In genomic region chr12:43291516-43291915, GRCh38 we compare ENCODE assay signal across 18 cellular contexts.
DNase-seq lines count a peak whose midpoint lies in the region; ATAC-seq, FAIRE-seq and TF ChIP-seq lines count a peak whose summit lies in the region.
"Had no signal": no experiment of that assay in that cellular context is flagged by ENCODE, and none has a peak within 500 bp of the region (broad histone marks: within the 10 kb centered on the region; RNA-seq: fewer than 3 reads in every experiment).

No MANE protein-coding gene starts in this region.

- DNase-seq in BE2C (peak; percentile 9), HTR-8/SVneo (ENCODE audit: insufficient read length, low spot score) (peak; percentile 25), brain microvascular endothelial cell (peak; percentile 86), kidney glomerular epithelial cell (lab: John Stamatoyannopoulos, UW) (peak; percentile 23), Karpas-422 (no peak), HK-2 (ENCODE audit: unreplicated experiment) (no peak)
- DNase-seq in activated T-cell treated with anti-CD3 and anti-CD28 coated beads, Interleukin-2, amount 50 U/mL, for 48 hours = no peak
- DNase-seq: ACHN; activated CD4-positive, alpha-beta memory T cell treated with anti-CD3 and anti-CD28 coated beads, Interleukin-2, amount 10 ng/mL, durations not matched to agents 7 days and 5 days; activated T-cell treated with anti-CD3 and anti-CD28 coated beads, Interleukin-2, amount 50 U/mL, for 1 hour; CD4-positive, CD25-positive, alpha-beta regulatory T cell; Kasumi-1; NCI-H1436 treated with DMSO at 0.1 percent for 48 hours; NCI-H2171; WERI-Rb-1 had no signal

- no peaks in the 10 kb centered on the region for H4K20me1 ChIP-seq in Karpas-422 (ENCODE audit: insufficient read depth, low read depth, low read length)

- H3K36me3 ChIP-seq in BE2C = no peaks in the 10 kb centered on the region
- no peaks in the 10 kb centered on the region for H3K36me3 ChIP-seq in brain microvascular endothelial cell (replicated peaks)
- H3K36me3 ChIP-seq in Karpas-422 (ENCODE audit: insufficient read depth, low read length) = no peaks in the 10 kb centered on the region
- H3K36me3 ChIP-seq: WERI-Rb-1 had no signal

- in situ Hi-C loops in brain microvascular endothelial cell (cut with HindIII; ENCODE audit: low pct_ligation_motif_present, low sequenced_read_pairs) = no loop called here

- no peaks in the 10 kb centered on the region for H3K9me2 ChIP-seq in Karpas-422 (replicated peaks; ENCODE audit: insufficient read depth, low read length)

- no peaks in the 10 kb centered on the region for H3K79me2 ChIP-seq in Karpas-422 (ENCODE audit: low read length)

- H3K4me3 ChIP-seq in BE2C (ENCODE audit: low read depth, low read length) (no peak overlapping the region), brain microvascular endothelial cell (ENCODE audit: low read depth, low read length) (no peak overlapping the region), Karpas-422 (ENCODE audit: low read length) (no peak overlapping the region)

- TF ChIP-seq CTCF in BE2C (IDR thresholded peaks at IDR 0.05; ENCODE audit: low read depth, low read length) (no peak), brain microvascular endothelial cell (IDR thresholded peaks at IDR 0.05; ENCODE audit: low read depth, low read length, missing control alignments) (no peak)

- H3K9me3 ChIP-seq in BE2C = no peaks in the 10 kb centered on the region
- H3K9me3 ChIP-seq in Karpas-422 (ENCODE audit: low read length) = no peaks in the 10 kb centered on the region

- FAIRE-seq in HTR-8/SVneo (lab: Jason Lieb, UNC) = peak; percentile 92

- H3K4me2 ChIP-seq in Karpas-422 (ENCODE audit: low read depth, low read length, poor library complexity, severe bottlenecking) = no peak overlapping the region

- H3K4me1 ChIP-seq in BE2C = peaks cover 12% of the 10 kb centered on the region
- H3K4me1 ChIP-seq in Karpas-422 (ENCODE audit: low read length) = no peaks in the 10 kb centered on the region

- peak overlapping the region; percentile 31 for H3K27ac ChIP-seq in brain microvascular endothelial cell
- H3K27ac ChIP-seq in Karpas-422 (ENCODE audit: low read length) = no peak overlapping the region
- H3K27ac ChIP-seq: WERI-Rb-1 had no signal

- no peak overlapping the region for H2AFZ ChIP-seq in Karpas-422 (ENCODE audit: low read length)

- H3K9ac ChIP-seq in Karpas-422 (ENCODE audit: low read length) = no peak overlapping the region

- no peak for ATAC-seq in HG03095 (IDR thresholded peaks at IDR 0.05; ENCODE audit: unreplicated experiment)
- ATAC-seq: left lobe of liver, Panc1 had no signal

- H3K27me3 ChIP-seq in BE2C (no peaks in the 10 kb centered on the region), brain microvascular endothelial cell (replicated peaks) (no peaks in the 10 kb centered on the region), Karpas-422 (ENCODE audit: low read length) (no peaks in the 10 kb centered on the region)

Comparison
In these comparisons a context has a peak if more than half of its experiments do, and no peak if none do; other contexts are left out.
1. DNase-seq: peak in BE2C (single experiment), HTR-8/SVneo (single experiment), brain microvascular endothelial cell (single experiment) and kidney glomerular epithelial cell (single experiment); none in activated T-cell treated with anti-CD3 and anti-CD28 coated beads, Interleukin-2, amount 50 U/mL, for 48 hours (0 of 2), Karpas-422 (single experiment) and HK-2 (single experiment).